ENCODE assay signal across 2 cellular contexts in the genomic region with DNA sequence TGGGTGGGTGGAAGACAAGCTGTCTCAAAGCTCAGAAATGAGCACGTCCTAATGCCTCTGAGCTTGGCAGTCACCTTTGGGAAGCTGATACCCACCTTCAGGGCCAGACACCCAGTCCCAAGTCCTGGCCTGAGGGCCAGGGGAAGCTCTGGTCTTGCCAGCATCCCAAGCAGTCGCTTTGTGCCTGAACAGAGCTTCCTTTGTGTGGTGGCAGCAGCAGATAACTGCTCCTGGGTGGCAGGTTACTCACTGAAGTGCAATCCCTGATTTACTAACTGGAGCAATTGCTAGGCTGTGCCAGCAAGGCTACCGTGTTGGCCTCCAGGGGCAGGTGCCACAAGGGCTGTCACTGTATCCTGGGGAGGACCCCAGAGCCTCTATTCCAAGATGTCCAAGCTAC.
TF ChIP-seq lines count a peak whose summit lies in the region.

No MANE protein-coding gene starts in this region.

TF ChIP-seq in HCT116, 20 proteins besides CTCF, POLR2A, EP300 and RAD21:
- TF ChIP-seq EZH2 (IDR thresholded peaks at IDR 0.05) = no peak
- no peak for TF ChIP-seq ZFX (IDR thresholded peaks at IDR 0.05)
- TF ChIP-seq TCF7L2 (IDR thresholded peaks at IDR 0.05; ENCODE audit: borderline replicate concordance, extremely low read depth, insufficient read depth, insufficient read length) = no peak
- TF ChIP-seq, protein P1, sequence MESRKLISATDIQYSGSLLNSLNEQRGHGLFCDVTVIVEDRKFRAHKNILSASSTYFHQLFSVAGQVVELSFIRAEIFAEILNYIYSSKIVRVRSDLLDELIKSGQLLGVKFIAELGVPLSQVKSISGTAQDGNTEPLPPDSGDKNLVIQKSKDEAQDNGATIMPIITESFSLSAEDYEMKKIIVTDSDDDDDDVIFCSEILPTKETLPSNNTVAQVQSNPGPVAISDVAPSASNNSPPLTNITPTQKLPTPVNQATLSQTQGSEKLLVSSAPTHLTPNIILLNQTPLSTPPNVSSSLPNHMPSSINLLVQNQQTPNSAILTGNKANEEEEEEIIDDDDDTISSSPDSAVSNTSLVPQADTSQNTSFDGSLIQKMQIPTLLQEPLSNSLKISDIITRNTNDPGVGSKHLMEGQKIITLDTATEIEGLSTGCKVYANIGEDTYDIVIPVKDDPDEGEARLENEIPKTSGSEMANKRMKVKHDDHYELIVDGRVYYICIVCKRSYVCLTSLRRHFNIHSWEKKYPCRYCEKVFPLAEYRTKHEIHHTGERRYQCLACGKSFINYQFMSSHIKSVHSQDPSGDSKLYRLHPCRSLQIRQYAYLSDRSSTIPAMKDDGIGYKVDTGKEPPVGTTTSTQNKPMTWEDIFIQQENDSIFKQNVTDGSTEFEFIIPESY (IDR thresholded peaks at IDR 0.05; ENCODE audit: extremely low read depth, insufficient replicate concordance, low read length) = no peak
- no peak for TF ChIP-seq CEBPB (IDR thresholded peaks at IDR 0.05; ENCODE audit: low read depth)
- TF ChIP-seq ATF3 (IDR thresholded peaks at IDR 0.05) = no peak
- TF ChIP-seq, protein P2, sequence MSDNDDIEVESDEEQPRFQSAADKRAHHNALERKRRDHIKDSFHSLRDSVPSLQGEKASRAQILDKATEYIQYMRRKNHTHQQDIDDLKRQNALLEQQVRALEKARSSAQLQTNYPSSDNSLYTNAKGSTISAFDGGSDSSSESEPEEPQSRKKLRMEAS (IDR thresholded peaks at IDR 0.05) = no peak

TF ChIP-seq in H1, 55 proteins besides CTCF, POLR2A, EP300 and RAD21:
- TF ChIP-seq POU5F1 (IDR thresholded peaks at IDR 0.05; ENCODE audit: low read depth, low read length) (no peak), SUZ12 (IDR thresholded peaks at IDR 0.05; ENCODE audit: low read length) (no peak), SP2 (IDR thresholded peaks at IDR 0.05; ENCODE audit: low read length) (no peak), CHD1 (IDR thresholded peaks at IDR 0.05; ENCODE audit: low read depth, low read length) (no peak), ASH2L (IDR thresholded peaks at IDR 0.05; ENCODE audit: low read length) (no peak), EGR1 (IDR thresholded peaks at IDR 0.05; ENCODE audit: borderline replicate concordance, low read depth, low read length) (no peak)
